17 cellular contexts compared by ENCODE assay signal in the genomic region with DNA sequence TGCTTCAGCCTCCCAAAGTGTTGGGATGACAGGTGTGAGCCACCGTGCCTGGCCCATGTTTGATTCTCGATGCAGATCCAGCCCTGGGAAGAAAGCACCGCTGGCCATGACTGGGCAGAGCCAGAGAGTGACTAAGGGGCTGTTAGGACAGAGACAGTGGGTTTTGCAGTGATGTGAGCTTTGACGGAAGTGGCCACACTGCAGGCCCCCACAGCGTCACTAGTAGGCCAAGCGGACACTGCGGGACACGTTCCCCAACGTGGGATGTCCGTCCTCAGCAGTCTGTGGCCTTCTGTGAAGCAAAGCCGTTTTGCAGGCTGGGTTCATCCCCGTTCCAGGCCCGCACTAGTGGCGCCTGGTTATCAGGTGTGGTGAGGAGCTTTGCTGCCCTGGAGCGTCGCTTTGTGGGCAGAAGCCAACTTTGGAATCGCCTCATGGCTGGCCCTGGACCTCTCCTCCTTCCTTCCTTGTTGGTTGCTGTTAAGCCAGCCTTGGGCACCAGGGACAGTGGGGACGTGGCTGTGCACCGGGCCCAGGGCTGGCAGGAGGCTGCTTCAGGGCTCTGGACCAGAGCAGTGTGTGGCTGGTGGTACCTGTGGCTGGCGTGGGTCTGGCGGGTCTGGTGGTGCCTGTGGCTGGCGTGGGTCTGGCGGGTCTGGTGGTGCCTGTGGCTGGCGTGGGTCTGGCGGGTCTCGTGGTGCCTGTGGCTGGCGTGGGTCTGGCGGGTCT. TPM values are rescaled to one million over a fixed set of nuclear protein-coding genes. Genes with fewer than 3 reads are reported as not detected.
DNase-seq lines count a peak whose midpoint lies in the region; ATAC-seq and TF ChIP-seq lines count a peak whose summit lies in the region.
"Had no signal": no experiment of that assay in that cellular context is flagged by ENCODE, and none has a peak within 500 bp of the region (broad histone marks: within the 10 kb centered on the region; RNA-seq: fewer than 3 reads in every experiment).

No MANE protein-coding gene starts in this region.

- H3K4me3 Mint-ChIP-seq in activated CD4-positive, alpha-beta T cell treated with anti-CD3 and anti-CD28 coated beads, Interleukin-2, amount 10 ng/mL, durations not matched to agents 24 days and 14 days, result no peak overlapping the region
- H3K4me3 Mint-ChIP-seq in neural crest cell, result no peak overlapping the region
- H3K4me3 Mint-ChIP-seq: activated T-cell treated with anti-CD3 and anti-CD28 coated beads, Interleukin-2, amount 50 U/mL, for 72 hours had no signal

- H3K27me3 Mint-ChIP-seq in activated CD4-positive, alpha-beta T cell treated with anti-CD3 and anti-CD28 coated beads, Interleukin-2, amount 10 ng/mL, durations not matched to agents 24 days and 14 days, result no peaks in the 10 kb centered on the region
- no peaks in the 10 kb centered on the region for H3K27me3 Mint-ChIP-seq in neural crest cell (ENCODE audit: low read depth)

- intact Hi-C loops in activated CD4-positive, alpha-beta T cell treated with anti-CD3 and anti-CD28 coated beads, Interleukin-2, amount 10 ng/mL, durations not matched to agents 24 days and 14 days (cut with micrococcal nuclease), result no loop called here
- intact Hi-C loops in ascending aorta (cut with DNase I), result no loop called here

- peak overlapping the region; percentile 60 for H3K27ac Mint-ChIP-seq in activated CD4-positive, alpha-beta T cell treated with anti-CD3 and anti-CD28 coated beads, Interleukin-2, amount 10 ng/mL, durations not matched to agents 24 days and 14 days
- peak overlapping the region; percentile 78 for H3K27ac Mint-ChIP-seq in neural crest cell (ENCODE audit: unreplicated experiment)

- H3K4me3 ChIP-seq in ascending aorta, result no peak overlapping the region
- H3K4me3 ChIP-seq in right atrium auricular region, result no peak overlapping the region
- H3K4me3 ChIP-seq: upper lobe of right lung had no signal

- DNase-seq in activated CD4-positive, alpha-beta T cell treated with anti-CD3 and anti-CD28 coated beads, Interleukin-2, amount 10 ng/mL, durations not matched to agents 24 days and 14 days, result no peak
- no peak for DNase-seq in activated CD4-positive, alpha-beta T cell treated with anti-CD3 and anti-CD28 coated beads, Interleukin-2, amount 50 U/mL, for 1 hour
- no peak for DNase-seq in ascending aorta (ENCODE audit: low spot score in 2 of 2)
- DNase-seq in right atrium auricular region (ENCODE audit: low spot score), result no peak
- no peak for DNase-seq in neural crest cell (ENCODE audit: low read depth, low spot score)
- no peak for DNase-seq in NCI-H69 (lab: John Stamatoyannopoulos, UW)
- no peak for DNase-seq in OCI-M2 (lab: John Stamatoyannopoulos, UW; ENCODE audit: unreplicated experiment)
- DNase-seq: activated T-cell treated with anti-CD3 and anti-CD28 coated beads, Interleukin-2, amount 50 U/mL, for 72 hours; BE2C; GF-D8; NCI-H2029; NCI-H510A treated with DMSO at 0.1 percent for 48 hours; stimulated activated naive CD8-positive, alpha-beta T cell treated with anti-CD3 and anti-CD28 coated beads, Interleukin-15, Interleukin-2, amounts not matched to agents 100 U/mL and 50 U/mL, for 24 hours; upper lobe of right lung had no signal

- H3K4me1 Mint-ChIP-seq in activated CD4-positive, alpha-beta T cell treated with anti-CD3 and anti-CD28 coated beads, Interleukin-2, amount 10 ng/mL, durations not matched to agents 24 days and 14 days, result peaks cover 15% of the 10 kb centered on the region
- peaks cover 55% of the 10 kb centered on the region for H3K4me1 Mint-ChIP-seq in neural crest cell

- TF ChIP-seq CTCF in ascending aorta (IDR thresholded peaks at IDR 0.05) (no peak), right atrium auricular region (IDR thresholded peaks at IDR 0.05) (no peak), neural crest cell (conservative IDR thresholded peaks at IDR 0.05) (no peak)

- H3K9me3 ChIP-seq in ascending aorta, result no peaks in the 10 kb centered on the region
- H3K9me3 ChIP-seq in right atrium auricular region, result no peaks in the 10 kb centered on the region
- H3K9me3 ChIP-seq: BE2C, neutrophil, upper lobe of right lung had no signal

- ATAC-seq in HG03439 (IDR thresholded peaks at IDR 0.05; ENCODE audit: unreplicated experiment), result no peak
- ATAC-seq: activated T-cell treated with anti-CD3 and anti-CD28 coated beads, Interleukin-2, amount 50 U/mL, for 72 hours; stimulated activated naive CD8-positive, alpha-beta T cell treated with anti-CD3 and anti-CD28 coated beads, Interleukin-15, Interleukin-2, amounts not matched to agents 100 U/mL and 50 U/mL, for 24 hours; upper lobe of right lung had no signal

- H3K4me1 ChIP-seq in ascending aorta, result peaks cover 58 to 88% of the 10 kb centered on the region in 2 donors
- H3K4me1 ChIP-seq in right atrium auricular region, result peaks cover 0 to 98% of the 10 kb centered on the region in 2 donors
- H3K4me1 ChIP-seq: BE2C had no signal

- no peaks in the 10 kb centered on the region for H3K9me3 Mint-ChIP-seq in activated CD4-positive, alpha-beta T cell treated with anti-CD3 and anti-CD28 coated beads, Interleukin-2, amount 10 ng/mL, durations not matched to agents 24 days and 14 days
- H3K9me3 Mint-ChIP-seq in neural crest cell, result no peaks in the 10 kb centered on the region
- H3K9me3 Mint-ChIP-seq: activated T-cell treated with anti-CD3 and anti-CD28 coated beads, Interleukin-2, amount 50 U/mL, for 72 hours had no signal

- peaks cover 4% of the 10 kb centered on the region for H3K36me3 Mint-ChIP-seq in activated CD4-positive, alpha-beta T cell treated with anti-CD3 and anti-CD28 coated beads, Interleukin-2, amount 10 ng/mL, durations not matched to agents 24 days and 14 days (ENCODE audit: low read depth)
- no peaks in the 10 kb centered on the region for H3K36me3 Mint-ChIP-seq in neural crest cell (ENCODE audit: low read depth)

- no peaks in the 10 kb centered on the region for H3K36me3 ChIP-seq in ascending aorta
- H3K36me3 ChIP-seq in right atrium auricular region, result no peaks in the 10 kb centered on the region
- H3K36me3 ChIP-seq: BE2C, neutrophil, upper lobe of right lung had no signal

- H3K27ac ChIP-seq in ascending aorta, result peak overlapping the region; percentile 31 to 50
- peak overlapping the region; percentile 68 to 78 for H3K27ac ChIP-seq in right atrium auricular region
- H3K27ac ChIP-seq: 22Rv1, neutrophil, upper lobe of right lung had no signal

- H3K27me3 ChIP-seq in ascending aorta (no peaks in the 10 kb centered on the region), right atrium auricular region (no peaks in the 10 kb centered on the region)
- H3K27me3 ChIP-seq: BE2C, neutrophil, upper lobe of right lung had no signal

RNA-seq across cellular contexts. Expression of gene SKI, which starts 41.2 kb away (rescaled TPM):
- total RNA-seq in activated CD4-positive, alpha-beta T cell treated with anti-CD3 and anti-CD28 coated beads, Interleukin-2, amount 10 ng/mL, durations not matched to agents 24 days and 14 days, result 40.7 and 41.1 TPM in 2 replicates
- 139 TPM for total RNA-seq in ascending aorta
- total RNA-seq in right atrium auricular region, result 10 to 100 TPM; 36.7 to 57.2 TPM
- 58.9 and 62.0 TPM in 2 replicates for total RNA-seq in neural crest cell
